ENCODE assay signal across 1 cellular context in genomic region chr14:100015251-100015655, GRCh38.
TF ChIP-seq lines count a peak whose summit lies in the region.

No MANE protein-coding gene starts in this region.

TF ChIP-seq in WTC11, 78 proteins besides CTCF, POLR2A, EP300 and RAD21 (continued from another document):
- TF ChIP-seq USF2 (CRISPR knock-in tag; IDR thresholded peaks at IDR 0.05), result no peak
- TF ChIP-seq, protein P1, sequence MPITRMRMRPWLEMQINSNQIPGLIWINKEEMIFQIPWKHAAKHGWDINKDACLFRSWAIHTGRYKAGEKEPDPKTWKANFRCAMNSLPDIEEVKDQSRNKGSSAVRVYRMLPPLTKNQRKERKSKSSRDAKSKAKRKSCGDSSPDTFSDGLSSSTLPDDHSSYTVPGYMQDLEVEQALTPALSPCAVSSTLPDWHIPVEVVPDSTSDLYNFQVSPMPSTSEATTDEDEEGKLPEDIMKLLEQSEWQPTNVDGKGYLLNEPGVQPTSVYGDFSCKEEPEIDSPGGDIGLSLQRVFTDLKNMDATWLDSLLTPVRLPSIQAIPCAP (CRISPR knock-in tag; IDR thresholded peaks at IDR 0.05), result no peak
- no peak for TF ChIP-seq ARID4B (CRISPR knock-in tag; IDR thresholded peaks at IDR 0.05; ENCODE audit: borderline replicate concordance)
- TF ChIP-seq, protein P2, sequence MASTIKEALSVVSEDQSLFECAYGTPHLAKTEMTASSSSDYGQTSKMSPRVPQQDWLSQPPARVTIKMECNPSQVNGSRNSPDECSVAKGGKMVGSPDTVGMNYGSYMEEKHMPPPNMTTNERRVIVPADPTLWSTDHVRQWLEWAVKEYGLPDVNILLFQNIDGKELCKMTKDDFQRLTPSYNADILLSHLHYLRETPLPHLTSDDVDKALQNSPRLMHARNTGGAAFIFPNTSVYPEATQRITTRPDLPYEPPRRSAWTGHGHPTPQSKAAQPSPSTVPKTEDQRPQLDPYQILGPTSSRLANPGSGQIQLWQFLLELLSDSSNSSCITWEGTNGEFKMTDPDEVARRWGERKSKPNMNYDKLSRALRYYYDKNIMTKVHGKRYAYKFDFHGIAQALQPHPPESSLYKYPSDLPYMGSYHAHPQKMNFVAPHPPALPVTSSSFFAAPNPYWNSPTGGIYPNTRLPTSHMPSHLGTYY (CRISPR knock-in tag; IDR thresholded peaks at IDR 0.05), result no peak
- no peak for TF ChIP-seq FOXK1 (CRISPR knock-in tag; IDR thresholded peaks at IDR 0.05)
- TF ChIP-seq, protein P3, sequence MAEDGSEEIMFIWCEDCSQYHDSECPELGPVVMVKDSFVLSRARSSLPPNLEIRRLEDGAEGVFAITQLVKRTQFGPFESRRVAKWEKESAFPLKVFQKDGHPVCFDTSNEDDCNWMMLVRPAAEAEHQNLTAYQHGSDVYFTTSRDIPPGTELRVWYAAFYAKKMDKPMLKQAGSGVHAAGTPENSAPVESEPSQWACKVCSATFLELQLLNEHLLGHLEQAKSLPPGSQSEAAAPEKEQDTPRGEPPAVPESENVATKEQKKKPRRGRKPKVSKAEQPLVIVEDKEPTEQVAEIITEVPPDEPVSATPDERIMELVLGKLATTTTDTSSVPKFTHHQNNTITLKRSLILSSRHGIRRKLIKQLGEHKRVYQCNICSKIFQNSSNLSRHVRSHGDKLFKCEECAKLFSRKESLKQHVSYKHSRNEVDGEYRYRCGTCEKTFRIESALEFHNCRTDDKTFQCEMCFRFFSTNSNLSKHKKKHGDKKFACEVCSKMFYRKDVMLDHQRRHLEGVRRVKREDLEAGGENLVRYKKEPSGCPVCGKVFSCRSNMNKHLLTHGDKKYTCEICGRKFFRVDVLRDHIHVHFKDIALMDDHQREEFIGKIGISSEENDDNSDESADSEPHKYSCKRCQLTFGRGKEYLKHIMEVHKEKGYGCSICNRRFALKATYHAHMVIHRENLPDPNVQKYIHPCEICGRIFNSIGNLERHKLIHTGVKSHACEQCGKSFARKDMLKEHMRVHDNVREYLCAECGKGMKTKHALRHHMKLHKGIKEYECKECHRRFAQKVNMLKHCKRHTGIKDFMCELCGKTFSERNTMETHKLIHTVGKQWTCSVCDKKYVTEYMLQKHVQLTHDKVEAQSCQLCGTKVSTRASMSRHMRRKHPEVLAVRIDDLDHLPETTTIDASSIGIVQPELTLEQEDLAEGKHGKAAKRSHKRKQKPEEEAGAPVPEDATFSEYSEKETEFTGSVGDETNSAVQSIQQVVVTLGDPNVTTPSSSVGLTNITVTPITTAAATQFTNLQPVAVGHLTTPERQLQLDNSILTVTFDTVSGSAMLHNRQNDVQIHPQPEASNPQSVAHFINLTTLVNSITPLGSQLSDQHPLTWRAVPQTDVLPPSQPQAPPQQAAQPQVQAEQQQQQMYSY (CRISPR knock-in tag; IDR thresholded peaks at IDR 0.05), result no peak
- no peak for TF ChIP-seq ZBTB21 (CRISPR knock-in tag; IDR thresholded peaks at IDR 0.05; ENCODE audit: borderline replicate concordance)
TF ChIP-seq in WTC11: peak in this region for 0.
